ENCODE assay signal across 10 cellular contexts in the genomic region with DNA sequence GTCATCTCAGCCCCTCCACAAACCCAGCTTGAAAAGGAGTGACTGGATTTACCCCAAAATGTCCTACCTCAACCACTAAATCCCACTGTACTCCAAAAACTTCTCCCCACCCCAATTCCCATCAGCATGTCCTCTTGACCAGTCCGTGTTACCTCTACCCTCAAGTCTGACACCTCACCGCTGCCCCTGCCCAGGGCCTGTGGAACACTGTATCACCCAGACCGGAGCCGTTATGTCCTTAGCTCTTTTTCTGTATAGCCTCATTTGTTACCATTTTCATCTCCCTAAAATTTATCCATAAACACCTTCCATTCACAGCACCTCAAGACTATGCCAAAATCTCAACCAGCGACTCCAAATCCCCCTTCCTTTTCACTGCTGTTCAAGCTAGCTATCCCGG. TPM values are rescaled to one million over a fixed set of nuclear protein-coding genes. Genes with fewer than 3 reads are reported as not detected.
DNase-seq lines count a peak whose midpoint lies in the region; ATAC-seq and TF ChIP-seq lines count a peak whose summit lies in the region.
"Had no signal": no experiment of that assay in that cellular context is flagged by ENCODE, and none has a peak within 500 bp of the region (broad histone marks: within the 10 kb centered on the region; RNA-seq: fewer than 3 reads in every experiment).

No MANE protein-coding gene starts in this region.

- no peak overlapping the region for H3K9ac ChIP-seq in HUES6 (ENCODE audit: low read length)

- H3K9me3 ChIP-seq in HUES6 (ENCODE audit: control insufficient read depth, insufficient read depth, low read depth, low read length), result no peaks in the 10 kb centered on the region

- H3K9me3 Mint-ChIP-seq in naive thymus-derived CD8-positive, alpha-beta T cell, result no peaks in the 10 kb centered on the region

- no peaks in the 10 kb centered on the region for H3K27me3 ChIP-seq in HUES6 (ENCODE audit: control insufficient read depth, insufficient read depth, low read length)

- peaks cover 47 to 82% (median 71%) of the 10 kb centered on the region in 4 donors for H3K4me1 Mint-ChIP-seq in naive thymus-derived CD8-positive, alpha-beta T cell

- peaks cover 0 to 1% (median 0%) of the 10 kb centered on the region in 5 donors for H3K27me3 Mint-ChIP-seq in naive thymus-derived CD8-positive, alpha-beta T cell

- peak overlapping the region; percentile 75 to 98 (median 94) for H3K4me3 Mint-ChIP-seq in naive thymus-derived CD8-positive, alpha-beta T cell

- no peak for TF ChIP-seq POLR2A in erythroblast (IDR thresholded peaks at IDR 0.05; ENCODE audit: low read length)

- peaks cover 17% of the 10 kb centered on the region; the same call in 1 of the 2 replicates for H3K4me1 ChIP-seq in HUES6 (ENCODE audit: control insufficient read depth, insufficient read depth, low read length)

- peaks cover 38% of the 10 kb centered on the region for H3K36me3 ChIP-seq in HUES6 (ENCODE audit: control insufficient read depth, insufficient read depth, low read length)

- peak overlapping the region; percentile 95; the same call in 1 of the 2 replicates for H3K4me3 ChIP-seq in HUES6 (ENCODE audit: low read depth, low read length)

- POLR2A ChIA-PET in naive thymus-derived CD8-positive, alpha-beta T cell (lab: Charles Lee), result interaction anchor here (0.5 to 18.2 kb wide), 8 partner anchors 13 to 450 kb away, joined by 3 to 371 read pairs (median 8); a partner anchor contains a TSS

- H3K36me3 Mint-ChIP-seq in naive thymus-derived CD8-positive, alpha-beta T cell, result peaks cover 0 to 34% (median 0%) of the 10 kb centered on the region in 3 donors

- DNase-seq in caudate nucleus (lab: John Stamatoyannopoulos, UW) (no peak), NOMO-1 treated with DMSO at 0.1 percent for 48 hours (lab: John Stamatoyannopoulos, UW; ENCODE audit: unreplicated experiment) (no peak), erythroblast (lab: John Stamatoyannopoulos, UW) (no peak), iPS-NIHi7 (ENCODE audit: extremely low spot score) (no peak)
- DNase-seq in naive thymus-derived CD8-positive, alpha-beta T cell, result no peak
- DNase-seq: DMS79 treated with DMSO at 0.1 percent for 48 hours, left colon had no signal

- peak overlapping the region; percentile 13 to 99 (median 92) for H3K27ac Mint-ChIP-seq in naive thymus-derived CD8-positive, alpha-beta T cell

- H3K27ac ChIP-seq in 22Rv1 (peak overlapping the region; percentile 98), HUES6 (ENCODE audit: low read depth, low read length) (no peak overlapping the region), caudate nucleus (ENCODE audit: low read depth, low read length) (peak overlapping the region; percentile 88)

- no peak for ATAC-seq in naive thymus-derived CD8-positive, alpha-beta T cell
- no peak for ATAC-seq in HG02763 (IDR thresholded peaks at IDR 0.05; ENCODE audit: unreplicated experiment)
- ATAC-seq: left colon had no signal

- no peak for TF ChIP-seq CTCF in 22Rv1 (IDR thresholded peaks at IDR 0.05)

RNA-seq across cellular contexts. Expression of a gene that starts 2.4 kb away (rescaled TPM):
- 10 to 100 TPM; 49.9 to 53.9 TPM for total RNA-seq in naive thymus-derived CD8-positive, alpha-beta T cell
- 10 to 100 TPM; 18.1 to 35.7 (median 22.2) TPM for polyA plus RNA-seq in naive thymus-derived CD8-positive, alpha-beta T cell

RNA-seq across cellular contexts. Expression of a gene that starts 2.5 kb away (rescaled TPM):
- 10 to 100 TPM; 80.7 to 81.5 TPM for total RNA-seq in naive thymus-derived CD8-positive, alpha-beta T cell
- polyA plus RNA-seq in naive thymus-derived CD8-positive, alpha-beta T cell, result 10 to 100 TPM; 19.3 to 26.5 (median 19.3) TPM

RNA-seq across cellular contexts. Expression of a gene that starts 5.4 kb away (rescaled TPM):
- total RNA-seq in naive thymus-derived CD8-positive, alpha-beta T cell, result 100 to 1,000 TPM; 268 to 280 TPM
- polyA plus RNA-seq in naive thymus-derived CD8-positive, alpha-beta T cell, result 100 to 1,000 TPM; 799 to 964 (median 817) TPM

RNA-seq across cellular contexts. Expression of a gene that starts 14.7 kb away (rescaled TPM):
- total RNA-seq in naive thymus-derived CD8-positive, alpha-beta T cell, result 100 to 1,000 TPM; 138 to 142 TPM
- 10 to 100 TPM; 33.6 to 42.3 (median 39.7) TPM for polyA plus RNA-seq in naive thymus-derived CD8-positive, alpha-beta T cell

RNA-seq across cellular contexts. Expression of a gene that starts 15.2 kb away (rescaled TPM):
- 10 to 100 TPM; 35.1 to 36.1 TPM for total RNA-seq in naive thymus-derived CD8-positive, alpha-beta T cell
- polyA plus RNA-seq in naive thymus-derived CD8-positive, alpha-beta T cell, result 10 to 100 TPM; 55.5 to 94.0 (median 70.8) TPM
